Comparison of ENCODE assay signal across 8 cellular contexts in genomic region chr14:44963775-44964380, GRCh38. TPM values are rescaled to one million over a fixed set of nuclear protein-coding genes. Genes with fewer than 3 reads are reported as not detected.
DNase-seq lines count a peak whose midpoint lies in the region; ATAC-seq and TF ChIP-seq lines count a peak whose summit lies in the region.

No MANE protein-coding gene starts in this region.

- TF ChIP-seq CTCF in cardiac muscle cell (IDR thresholded peaks at IDR 0.05; ENCODE audit: low read depth, low read length) (no peak), thoracic aorta (IDR thresholded peaks at IDR 0.05) (no peak)

- H3K4me1 ChIP-seq in cardiac muscle cell (ENCODE audit: low read depth): peaks cover 21% of the 10 kb centered on the region
- H3K4me1 ChIP-seq in iPS-18a (ENCODE audit: control insufficient read depth, low read depth, low read length): peaks cover 31% of the 10 kb centered on the region
- peaks cover 43 to 50% of the 10 kb centered on the region in 2 donors for H3K4me1 ChIP-seq in thoracic aorta (ENCODE audit: control insufficient read depth in 1 of 2, low read depth in 2 of 2)

- H3K36me3 ChIP-seq in cardiac muscle cell: no peaks in the 10 kb centered on the region
- H3K36me3 ChIP-seq in iPS-18a (ENCODE audit: control insufficient read depth, low read depth, low read length): no peaks in the 10 kb centered on the region
- no peaks in the 10 kb centered on the region for H3K36me3 ChIP-seq in thoracic aorta

- H3K27ac ChIP-seq in cardiac muscle cell (peak overlapping the region; percentile 79), iPS-18a (ENCODE audit: low read length) (no peak overlapping the region), thoracic aorta (no peak overlapping the region)

- DNase-seq in cardiac muscle cell (ENCODE audit: low read depth in 1 of 2, low spot score in 1 of 2) (no peak), cardiac septum (ENCODE audit: low spot score) (no peak), thoracic aorta (ENCODE audit: low spot score) (no peak)
- DNase-seq in effector CD4-positive, alpha-beta T cell: no peak
- DNase-seq in stimulated activated CD4-positive, alpha-beta T cell treated with anti-CD3 and anti-CD28 coated beads, Interleukin-4, amount 100 ng/mL, for 1 hour: no peak

- peak overlapping the region; percentile 47 for H3K9ac ChIP-seq in iPS-18a (ENCODE audit: low read length)

- intact Hi-C loops in cardiac septum (cut with DNase I): loop anchor here (5.0 kb wide), 3 partner anchors 67 to 288 kb away; partner anchors contain the start of genes MIS18BP1 and PRPF39

- peak overlapping the region; percentile 87 for H3K4me3 ChIP-seq in cardiac muscle cell
- peak overlapping the region; percentile 78 for H3K4me3 ChIP-seq in iPS-18a (ENCODE audit: low read length)
- H3K4me3 ChIP-seq in thoracic aorta: peak overlapping the region; percentile 83

- H3K9me3 ChIP-seq in cardiac muscle cell (ENCODE audit: low read depth) (no peaks in the 10 kb centered on the region), iPS-18a (ENCODE audit: control insufficient read depth, low read depth, low read length) (no peaks in the 10 kb centered on the region), thoracic aorta (no peaks in the 10 kb centered on the region)

- ATAC-seq in SK-N-SH treated with all-trans-retinoic acid at 6 μM for 48 hours: peak; percentile 5; the same call in 2 of the 3 replicates
- ATAC-seq in thoracic aorta (ENCODE audit: insufficient number of reproducible peaks, low FRiP score, low read depth): no peak
- ATAC-seq in GM21367 (IDR thresholded peaks at IDR 0.05; ENCODE audit: unreplicated experiment): no peak

- H3K27me3 ChIP-seq in cardiac muscle cell (no peaks in the 10 kb centered on the region), iPS-18a (ENCODE audit: control insufficient read depth, insufficient read depth, low read length) (no peaks in the 10 kb centered on the region), thoracic aorta (replicated peaks; ENCODE audit: insufficient read depth) (no peaks in the 10 kb centered on the region)

TF ChIP-seq in SK-N-SH treated with all-trans-retinoic acid at 6 μM for 48 hours, 23 proteins besides CTCF, POLR2A, EP300 and RAD21:
- TF ChIP-seq OSR1 (CRISPR knock-in tag; IDR thresholded peaks at IDR 0.05) (no peak), TCF4 (CRISPR knock-in tag; IDR thresholded peaks at IDR 0.05; ENCODE audit: borderline replicate concordance) (no peak), ISL1 (CRISPR knock-in tag; IDR thresholded peaks at IDR 0.05) (no peak), POU6F1 (CRISPR knock-in tag; IDR thresholded peaks at IDR 0.05; ENCODE audit: borderline replicate concordance, low read depth) (no peak), PATZ1 (CRISPR knock-in tag; IDR thresholded peaks at IDR 0.05; ENCODE audit: borderline replicate concordance) (no peak), CSRNP3 (CRISPR knock-in tag; IDR thresholded peaks at IDR 0.05) (no peak), ZNF70 (CRISPR knock-in tag; IDR thresholded peaks at IDR 0.05) (no peak), ZC3H10 (CRISPR knock-in tag; IDR thresholded peaks at IDR 0.05) (no peak), ESRRG (CRISPR knock-in tag; IDR thresholded peaks at IDR 0.05) (no peak), BACH2 (CRISPR knock-in tag; IDR thresholded peaks at IDR 0.05; ENCODE audit: borderline replicate concordance) (no peak), ZFP3 (CRISPR knock-in tag; IDR thresholded peaks at IDR 0.05) (no peak), TOX (CRISPR knock-in tag; IDR thresholded peaks at IDR 0.05; ENCODE audit: borderline replicate concordance) (no peak), GLIS3 (CRISPR knock-in tag; IDR thresholded peaks at IDR 0.05) (no peak)

RNA-seq across cellular contexts. Expression of gene TOGARAM1, which starts 1.9 kb away (rescaled TPM):
- 13.8 and 20.7 TPM in 2 replicates for total RNA-seq in cardiac muscle cell
- 18.2 and 18.4 TPM in 2 replicates for polyA plus RNA-seq in cardiac muscle cell
- 16.3 TPM for total RNA-seq in cardiac septum
- 10 to 100 TPM in 1 of 2 donors, 1 to 10 TPM in 1; 8.5 to 32.0 TPM for total RNA-seq in thoracic aorta

RNA-seq across cellular contexts. Expression of gene KLHL28, which starts 2.1 kb away (rescaled TPM):
- total RNA-seq in cardiac muscle cell (4.5 and 12.9 TPM in 2 replicates), cardiac septum (11.2 TPM), thoracic aorta (10 to 100 TPM in 1 of 2 donors, 1 to 10 TPM in 1; 9.6 to 11.0 TPM)
- 8.8 and 12.2 TPM in 2 replicates for polyA plus RNA-seq in cardiac muscle cell
